ENCODE assay signal across 16 cellular contexts in the genomic region with DNA sequence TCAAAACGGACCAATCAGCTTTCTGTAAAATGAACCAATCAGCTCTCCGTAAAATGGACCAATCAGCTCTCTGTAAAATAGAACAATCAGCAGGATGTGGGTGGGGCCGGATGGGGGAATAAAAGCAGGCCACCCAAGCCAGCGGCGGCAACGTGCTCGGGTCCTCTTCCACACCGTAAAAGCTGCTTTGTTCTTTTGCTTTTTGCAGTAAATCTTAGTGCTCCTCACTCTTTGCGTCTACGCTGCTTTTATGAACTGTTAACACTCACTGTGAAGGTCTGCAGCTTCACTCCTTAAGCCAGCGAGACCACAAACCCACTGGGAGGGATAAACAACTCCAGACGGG. TPM values are rescaled to one million over a fixed set of nuclear protein-coding genes. Genes with fewer than 3 reads are reported as not detected.
A peak's percentile ranks its signal among the peaks of the same experiment; 100 is the strongest.
DNase-seq lines count a peak whose midpoint lies in the region; ATAC-seq and TF ChIP-seq lines count a peak whose summit lies in the region.
"Had no signal": no experiment of that assay in that cellular context is flagged by ENCODE, and none has a peak within 500 bp of the region (broad histone marks: within the 10 kb centered on the region; RNA-seq: fewer than 3 reads in every experiment).

No MANE protein-coding gene starts in this region.

- peak; percentile 77 for DNase-seq in activated CD4-positive, alpha-beta T cell treated with anti-CD3 and anti-CD28 coated beads for 36 hours
- DNase-seq in activated CD4-positive, alpha-beta T cell treated with anti-CD3 and anti-CD28 coated beads for 4 hours = no peak
- peak; percentile 59 for DNase-seq in DND-41
- peak; percentile 84 for DNase-seq in activated CD8-positive, alpha-beta T cell treated with anti-CD3 and anti-CD28 coated beads for 36 hours
- no peak for DNase-seq in natural killer cell
- DNase-seq in left ventricle myocardium superior = no peak
- DNase-seq in dorsolateral prefrontal cortex = no peak
- DNase-seq: colonic mucosa; COR-L47; NCI-H1092; NCI-H2171 treated with DMSO at 0.1 percent for 48 hours; psoas muscle; Right ventricle myocardium superior; stimulated activated CD8-positive, alpha-beta memory T cell treated with anti-CD3 and anti-CD28 coated beads, Interleukin-4, amount 100 ng/mL, for 48 hours; T-helper 9 cell had no signal

- 0 out of 2 replicates have a peak overlapping the region, but pooled peaks have one; percentile 11 for H2AFZ ChIP-seq in DND-41 (ENCODE audit: low read depth, low read length)

- no peaks in the 10 kb centered on the region for H3K36me3 ChIP-seq in DND-41 (ENCODE audit: insufficient read depth, low read length)
- H3K36me3 ChIP-seq: colonic mucosa had no signal

- H3K79me2 ChIP-seq in DND-41 (ENCODE audit: insufficient read depth, low read length) = no peaks in the 10 kb centered on the region

- H3K27ac Mint-ChIP-seq in activated CD4-positive, alpha-beta T cell treated with anti-CD3 and anti-CD28 coated beads for 36 hours = peak overlapping the region; percentile 90
- H3K27ac Mint-ChIP-seq in activated CD8-positive, alpha-beta T cell treated with anti-CD3 and anti-CD28 coated beads for 36 hours = peak overlapping the region; percentile 97
- peak overlapping the region; percentile 60 to 93 for H3K27ac Mint-ChIP-seq in natural killer cell

- H3K27me3 Mint-ChIP-seq in activated CD4-positive, alpha-beta T cell treated with anti-CD3 and anti-CD28 coated beads for 36 hours = no peaks in the 10 kb centered on the region
- no peaks in the 10 kb centered on the region for H3K27me3 Mint-ChIP-seq in activated CD8-positive, alpha-beta T cell treated with anti-CD3 and anti-CD28 coated beads for 36 hours
- H3K27me3 Mint-ChIP-seq in natural killer cell (ENCODE audit: low read depth in 2 of 2) = no peaks in the 10 kb centered on the region

- no peak overlapping the region for H3K4me2 ChIP-seq in DND-41 (ENCODE audit: insufficient read depth, low read length)

- peaks cover 42% of the 10 kb centered on the region for H3K36me3 Mint-ChIP-seq in activated CD4-positive, alpha-beta T cell treated with anti-CD3 and anti-CD28 coated beads for 36 hours (ENCODE audit: low read depth)
- H3K36me3 Mint-ChIP-seq in activated CD8-positive, alpha-beta T cell treated with anti-CD3 and anti-CD28 coated beads for 36 hours (ENCODE audit: low read depth) = peaks cover 48% of the 10 kb centered on the region
- peaks cover 9% of the 10 kb centered on the region for H3K36me3 Mint-ChIP-seq in natural killer cell

- H4K20me1 ChIP-seq in DND-41 (ENCODE audit: insufficient read depth, low read length) = no peaks in the 10 kb centered on the region

- peak overlapping the region; percentile 22 for H3K27ac ChIP-seq in DND-41 (ENCODE audit: low read length)
- no peak overlapping the region for H3K27ac ChIP-seq in dorsolateral prefrontal cortex
- H3K27ac ChIP-seq: colonic mucosa, psoas muscle had no signal

- H3K27me3 ChIP-seq in DND-41 (ENCODE audit: insufficient read depth, low read length, poor library complexity) (no peaks in the 10 kb centered on the region), dorsolateral prefrontal cortex (peaks cover 0 to 25% (median 0%) of the 10 kb centered on the region in 45 donors)
- H3K27me3 ChIP-seq: colonic mucosa had no signal

- TF ChIP-seq CTCF in DND-41 (IDR thresholded peaks at IDR 0.05; ENCODE audit: borderline replicate concordance, extremely low read depth, low read length, poor library complexity, severe bottlenecking) (no peak), natural killer cell (IDR thresholded peaks at IDR 0.05) (no peak), dorsolateral prefrontal cortex (IDR thresholded peaks at IDR 0.05 in 54 of 56, conservative IDR thresholded peaks at IDR 0.05 in 2 of 56; ENCODE audit: low read depth in 1 of 56, partially characterized antibody in 56 of 56) (no peak)
- TF ChIP-seq CTCF in activated CD8-positive, alpha-beta T cell treated with anti-CD3 and anti-CD28 coated beads for 36 hours (IDR thresholded peaks at IDR 0.05) = no peak

- POLR2A ChIA-PET in activated CD4-positive, alpha-beta T cell treated with anti-CD3 and anti-CD28 coated beads for 36 hours (lab: Charles Lee) = interaction anchor here (1.2 to 1.7 kb wide), 4 partner anchors 9 to 28 kb away, joined by 4 to 6 read pairs (median 6); no protein-coding TSS in a partner anchor
- POLR2A ChIA-PET in activated CD8-positive, alpha-beta T cell treated with anti-CD3 and anti-CD28 coated beads for 36 hours (lab: Charles Lee) = interaction anchor here (0.9 to 14.0 kb wide), 7 partner anchors 9 to 97 kb away, joined by 4 to 251 read pairs (median 4); no protein-coding TSS in a partner anchor

- H3K4me1 ChIP-seq in DND-41 (ENCODE audit: insufficient read depth, low read length) = peaks cover 25% of the 10 kb centered on the region
- H3K4me1 ChIP-seq: psoas muscle had no signal

- intact Hi-C loops in activated CD4-positive, alpha-beta T cell treated with anti-CD3 and anti-CD28 coated beads for 36 hours (cut with DNase I, micrococcal nuclease) = loop anchor here (1.0 to 10.0 kb wide), 2 partner anchors 10 to 1056 kb away; a partner anchor contains a TSS
- intact Hi-C loops in activated CD8-positive, alpha-beta T cell treated with anti-CD3 and anti-CD28 coated beads for 36 hours (cut with micrococcal nuclease) = no loop called here
- intact Hi-C loops in natural killer cell (cut with micrococcal nuclease) = no loop called here
- intact Hi-C loops in left ventricle myocardium superior (cut with micrococcal nuclease) = no loop called here
- intact Hi-C loops in dorsolateral prefrontal cortex (cut with DNase I) = no loop called here

- H3K9me3 ChIP-seq in DND-41 (ENCODE audit: insufficient read depth, low read length, severe bottlenecking) = no peaks in the 10 kb centered on the region
- H3K9me3 ChIP-seq: colonic mucosa, psoas muscle had no signal

- H3K4me1 Mint-ChIP-seq in activated CD4-positive, alpha-beta T cell treated with anti-CD3 and anti-CD28 coated beads for 36 hours = peaks cover 76% of the 10 kb centered on the region
- H3K4me1 Mint-ChIP-seq in activated CD8-positive, alpha-beta T cell treated with anti-CD3 and anti-CD28 coated beads for 36 hours (ENCODE audit: low read depth) = peaks cover 57% of the 10 kb centered on the region
- peaks cover 31 to 32% of the 10 kb centered on the region in 2 donors for H3K4me1 Mint-ChIP-seq in natural killer cell

- CTCF ChIA-PET in activated CD4-positive, alpha-beta T cell treated with anti-CD3 and anti-CD28 coated beads for 36 hours (lab: Charles Lee) = interaction anchor here (0.7 to 3.6 kb wide), 6 partner anchors 10 to 251 kb away, joined by 3 to 17 read pairs (median 4); no protein-coding TSS in a partner anchor
- CTCF ChIA-PET in activated CD8-positive, alpha-beta T cell treated with anti-CD3 and anti-CD28 coated beads for 36 hours (lab: Charles Lee) = interaction anchor here (0.8 to 2.6 kb wide), 7 partner anchors 9 to 35 kb away, joined by 3 to 18 read pairs (median 5); no protein-coding TSS in a partner anchor

- ATAC-seq in activated CD4-positive, alpha-beta T cell treated with anti-CD3 and anti-CD28 coated beads for 36 hours = peak; percentile 7
- ATAC-seq in DND-41 (ENCODE audit: insufficient read depth, low read depth) (no peak), natural killer cell (no peak), left ventricle myocardium superior (no peak), GM21825 (IDR thresholded peaks at IDR 0.05; ENCODE audit: unreplicated experiment) (no peak)
- peak; percentile 13 for ATAC-seq in activated CD8-positive, alpha-beta T cell treated with anti-CD3 and anti-CD28 coated beads for 36 hours
- ATAC-seq: psoas muscle had no signal

- H3K4me3 ChIP-seq in DND-41 (ENCODE audit: low read depth in 1 of 2, low read length in 2 of 2) = no peak overlapping the region
- H3K4me3 ChIP-seq in dorsolateral prefrontal cortex = no peak overlapping the region
- H3K4me3 ChIP-seq: colonic mucosa, psoas muscle had no signal

- no peak overlapping the region for H3K9ac ChIP-seq in DND-41 (ENCODE audit: low read depth, low read length)

- peaks cover 23% of the 10 kb centered on the region for H3K9me3 Mint-ChIP-seq in activated CD4-positive, alpha-beta T cell treated with anti-CD3 and anti-CD28 coated beads for 36 hours (ENCODE audit: low read depth)
- peaks cover 44% of the 10 kb centered on the region for H3K9me3 Mint-ChIP-seq in activated CD8-positive, alpha-beta T cell treated with anti-CD3 and anti-CD28 coated beads for 36 hours
- no peaks in the 10 kb centered on the region for H3K9me3 Mint-ChIP-seq in natural killer cell

- peak overlapping the region; percentile 42 for H3K4me3 Mint-ChIP-seq in activated CD4-positive, alpha-beta T cell treated with anti-CD3 and anti-CD28 coated beads for 36 hours
- H3K4me3 Mint-ChIP-seq in activated CD8-positive, alpha-beta T cell treated with anti-CD3 and anti-CD28 coated beads for 36 hours = peak overlapping the region; percentile 37
- peak overlapping the region; percentile 45 for H3K4me3 Mint-ChIP-seq in natural killer cell

RNA-seq across cellular contexts. Expression of a gene that starts 29.2 kb away (rescaled TPM):
- total RNA-seq in activated CD4-positive, alpha-beta T cell treated with anti-CD3 and anti-CD28 coated beads for 36 hours = 100 to 1,000 TPM; 451 to 502 TPM
- total RNA-seq in activated CD8-positive, alpha-beta T cell treated with anti-CD3 and anti-CD28 coated beads for 36 hours = 100 to 1,000 TPM; 493 to 499 TPM
- total RNA-seq in natural killer cell (1,000 to 10,000 TPM; 1,807 to 2,048 (median 1,904) TPM), left ventricle myocardium superior (155 TPM), dorsolateral prefrontal cortex (100 to 1,000 TPM in 88 of 120 experiments, 10 to 100 TPM in 32; 69.4 to 274 (median 123) TPM)

RNA-seq across cellular contexts. Expression of a gene that starts 37.8 kb away (rescaled TPM):
- 100 to 1,000 TPM in 1 of 2 experiments, 10 to 100 TPM in 1; 91.3 to 104 TPM for total RNA-seq in activated CD4-positive, alpha-beta T cell treated with anti-CD3 and anti-CD28 coated beads for 36 hours
- total RNA-seq in activated CD8-positive, alpha-beta T cell treated with anti-CD3 and anti-CD28 coated beads for 36 hours = 100 to 1,000 TPM; 107 to 122 TPM
- 100 to 1,000 TPM; 137 to 208 (median 187) TPM for total RNA-seq in natural killer cell
- total RNA-seq in left ventricle myocardium superior = 18.4 TPM
- total RNA-seq in dorsolateral prefrontal cortex = 100 to 1,000 TPM in 17 of 120 experiments, 10 to 100 TPM in 103; 56.1 to 116 (median 87.5) TPM

RNA-seq across cellular contexts. Expression of a gene that starts 38.6 kb away (rescaled TPM):
- total RNA-seq in activated CD4-positive, alpha-beta T cell treated with anti-CD3 and anti-CD28 coated beads for 36 hours = 10 to 100 TPM; 29.4 to 45.8 TPM
- total RNA-seq in activated CD8-positive, alpha-beta T cell treated with anti-CD3 and anti-CD28 coated beads for 36 hours = 10 to 100 TPM; 23.0 to 24.6 TPM
- total RNA-seq in natural killer cell (10 to 100 TPM in 2 of 3 donors, 1 to 10 TPM in 1; 9.5 to 14.8 (median 13.9) TPM), left ventricle myocardium superior (2.9 TPM), dorsolateral prefrontal cortex (10 to 100 TPM; 12.5 to 28.4 (median 19.5) TPM)

RNA-seq across cellular contexts. Expression of a gene that starts 52.8 kb away (rescaled TPM):
- total RNA-seq in activated CD4-positive, alpha-beta T cell treated with anti-CD3 and anti-CD28 coated beads for 36 hours = 100 to 1,000 TPM in 1 of 2 experiments, 10 to 100 TPM in 1; 100.0 to 105 TPM
- total RNA-seq in activated CD8-positive, alpha-beta T cell treated with anti-CD3 and anti-CD28 coated beads for 36 hours = 10 to 100 TPM; 86.9 to 88.0 TPM
- total RNA-seq in natural killer cell = 100 to 1,000 TPM in 2 of 3 donors, 10 to 100 TPM in 1; 91.4 to 138 (median 138) TPM
- total RNA-seq in left ventricle myocardium superior = 37.8 TPM
- 10 to 100 TPM; 24.2 to 44.5 (median 34.1) TPM for total RNA-seq in dorsolateral prefrontal cortex

Comparison
In these comparisons a context has a peak if more than half of its experiments do, and no peak if none do; other contexts are left out.
1. DNase-seq: peak in activated CD4-positive, alpha-beta T cell treated with anti-CD3 and anti-CD28 coated beads for 36 hours (single experiment), DND-41 (single experiment) and activated CD8-positive, alpha-beta T cell treated with anti-CD3 and anti-CD28 coated beads for 36 hours (single experiment); none in activated CD4-positive, alpha-beta T cell treated with anti-CD3 and anti-CD28 coated beads for 4 hours (0 of 2), natural killer cell (single experiment), left ventricle myocardium superior (single experiment) and dorsolateral prefrontal cortex (0 of 10).
2. ATAC-seq: peak in activated CD4-positive, alpha-beta T cell treated with anti-CD3 and anti-CD28 coated beads for 36 hours (single experiment) and activated CD8-positive, alpha-beta T cell treated with anti-CD3 and anti-CD28 coated beads for 36 hours (single experiment); none in DND-41 (single experiment), natural killer cell (0 of 3), left ventricle myocardium superior (single experiment) and GM21825 (single experiment).
3. intact Hi-C loops: an anchor here in activated CD4-positive, alpha-beta T cell treated with anti-CD3 and anti-CD28 coated beads for 36 hours (1.0 to 10.0 kb wide); none called in activated CD8-positive, alpha-beta T cell treated with anti-CD3 and anti-CD28 coated beads for 36 hours, natural killer cell, left ventricle myocardium superior and dorsolateral prefrontal cortex.
4. Peak in every context shown above with its lines, with median percentiles within 50 percentile points of each other: H3K27ac Mint-ChIP-seq and H3K4me3 Mint-ChIP-seq.